ENCODE assay signal across 10 cellular contexts in the genomic region with DNA sequence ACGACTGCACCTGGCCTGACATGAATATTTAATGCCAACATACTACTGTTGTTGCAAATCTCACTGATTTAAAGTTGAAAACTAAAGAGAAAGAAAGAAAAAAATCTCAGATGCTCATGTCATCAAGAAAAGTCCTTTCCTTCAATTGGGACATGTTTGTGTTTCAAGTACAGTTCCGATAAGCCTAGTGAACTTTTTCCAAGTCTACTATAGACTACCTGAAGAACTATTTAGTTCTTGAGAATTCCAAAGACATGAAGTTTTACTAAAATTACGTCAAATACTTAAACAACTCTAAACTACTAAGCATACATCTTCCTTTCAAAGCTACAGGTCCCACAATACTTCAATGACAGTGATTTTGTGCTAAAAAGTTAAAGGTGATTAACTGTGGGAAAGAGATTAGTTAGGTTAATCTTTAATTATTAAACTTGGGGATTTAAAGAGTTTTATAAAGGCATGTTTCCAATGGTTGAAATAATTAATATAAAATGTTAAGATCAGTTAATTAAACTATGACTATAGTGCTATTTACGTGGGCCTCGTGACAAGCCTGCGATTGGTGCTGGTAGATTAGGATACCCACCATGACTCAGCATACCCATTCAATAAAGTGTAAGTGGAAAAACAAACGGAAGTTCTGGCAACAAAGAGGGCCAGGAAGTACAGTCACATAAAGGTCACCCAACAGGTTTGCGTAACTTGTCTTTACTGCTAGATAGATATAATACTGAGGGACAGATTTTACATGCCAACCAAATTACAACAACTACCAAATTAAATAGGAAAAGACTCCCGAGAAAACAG. TPM values are rescaled to one million over a fixed set of nuclear protein-coding genes. Genes with fewer than 3 reads are reported as not detected.
A peak's percentile ranks its signal among the peaks of the same experiment; 100 is the strongest.
DNase-seq lines count a peak whose midpoint lies in the region; TF ChIP-seq lines count a peak whose summit lies in the region.
"Had no signal": no experiment of that assay in that cellular context is flagged by ENCODE, and none has a peak within 500 bp of the region (broad histone marks: within the 10 kb centered on the region; RNA-seq: fewer than 3 reads in every experiment).

No MANE protein-coding gene starts in this region.

- H3K4me3 Mint-ChIP-seq in activated CD4-positive, alpha-beta T cell treated with anti-CD3 and anti-CD28 coated beads, Interleukin-2, amount 10 ng/mL, durations not matched to agents 24 days and 14 days, result no peak overlapping the region
- H3K4me3 Mint-ChIP-seq: B cell had no signal

- peaks cover 9% of the 10 kb centered on the region for H3K36me3 ChIP-seq in suprapubic skin
- H3K36me3 ChIP-seq in esophagus muscularis mucosa, result peaks cover 0 to 61% (median 26%) of the 10 kb centered on the region in 4 donors

- no peak overlapping the region for H3K27ac Mint-ChIP-seq in activated CD4-positive, alpha-beta T cell treated with anti-CD3 and anti-CD28 coated beads, Interleukin-2, amount 10 ng/mL, durations not matched to agents 24 days and 14 days
- H3K27ac Mint-ChIP-seq: B cell had no signal

- 54% methylated on average over 9 of the region's 9 CpGs for WGBS in suprapubic skin
- WGBS in esophagus muscularis mucosa, result 65% methylated on average over 9 of the region's 9 CpGs

- H3K27ac ChIP-seq in suprapubic skin (peak overlapping the region; percentile 24), esophagus muscularis mucosa (replicated peaks in 1 of 4) (no peak overlapping the region)

- TF ChIP-seq EP300 in suprapubic skin (IDR thresholded peaks at IDR 0.05) (no peak), esophagus muscularis mucosa (IDR thresholded peaks at IDR 0.05) (no peak)

- peaks cover 2% of the 10 kb centered on the region for H3K4me1 Mint-ChIP-seq in activated CD4-positive, alpha-beta T cell treated with anti-CD3 and anti-CD28 coated beads, Interleukin-2, amount 10 ng/mL, durations not matched to agents 24 days and 14 days
- H3K4me1 Mint-ChIP-seq: B cell had no signal

- TF ChIP-seq POLR2A in suprapubic skin (IDR thresholded peaks at IDR 0.05) (no peak), esophagus muscularis mucosa (IDR thresholded peaks at IDR 0.05; ENCODE audit: low read depth) (no peak)

- H3K9me3 Mint-ChIP-seq in activated CD4-positive, alpha-beta T cell treated with anti-CD3 and anti-CD28 coated beads, Interleukin-2, amount 10 ng/mL, durations not matched to agents 24 days and 14 days, result no peaks in the 10 kb centered on the region

- peak; percentile 8 for DNase-seq in activated CD4-positive, alpha-beta T cell treated with anti-CD3 and anti-CD28 coated beads for 48 hours
- no peak for DNase-seq in activated CD4-positive, alpha-beta T cell treated with anti-CD3 and anti-CD28 coated beads, Interleukin-2, amount 10 ng/mL, durations not matched to agents 24 days and 14 days
- DNase-seq in SIG-M5 treated with dmso at 0.1 percent for 504 hours (lab: John Stamatoyannopoulos, UW; ENCODE audit: unreplicated experiment) (peak; percentile 88), fibroblast of the aortic adventitia (ENCODE audit: low read depth) (peak; percentile 89), suprapubic skin (ENCODE audit: low spot score in 2 of 2) (no peak), esophagus muscularis mucosa (ENCODE audit: extremely low spot score) (no peak), putamen (ENCODE audit: low spot score) (no peak), ecto neural progenitor cell (ENCODE audit: low spot score) (no peak)
- DNase-seq: activated naive CD4-positive, alpha-beta T cell treated with anti-CD3 and anti-CD28 coated beads, Interleukin-2, amount 50 U/mL, for 16 hours had no signal

- TF ChIP-seq CTCF in fibroblast of the aortic adventitia (IDR thresholded peaks at IDR 0.05; ENCODE audit: insufficient read depth, low read length) (no peak), suprapubic skin (IDR thresholded peaks at IDR 0.05) (no peak), esophagus muscularis mucosa (IDR thresholded peaks at IDR 0.05) (no peak)

- no peaks in the 10 kb centered on the region for H3K36me3 Mint-ChIP-seq in activated CD4-positive, alpha-beta T cell treated with anti-CD3 and anti-CD28 coated beads, Interleukin-2, amount 10 ng/mL, durations not matched to agents 24 days and 14 days (ENCODE audit: low read depth)

- peaks cover 5% of the 10 kb centered on the region for H3K27me3 Mint-ChIP-seq in activated CD4-positive, alpha-beta T cell treated with anti-CD3 and anti-CD28 coated beads, Interleukin-2, amount 10 ng/mL, durations not matched to agents 24 days and 14 days

- H3K4me1 ChIP-seq in suprapubic skin (peaks cover 9% of the 10 kb centered on the region), esophagus muscularis mucosa (peaks cover 0 to 9% (median 3%) of the 10 kb centered on the region in 4 donors)

- H3K27me3 ChIP-seq in suprapubic skin (no peaks in the 10 kb centered on the region), esophagus muscularis mucosa (no peaks in the 10 kb centered on the region)

- H3K9me3 ChIP-seq in suprapubic skin (no peaks in the 10 kb centered on the region), esophagus muscularis mucosa (no peaks in the 10 kb centered on the region)

- H3K4me3 ChIP-seq in fibroblast of the aortic adventitia (ENCODE audit: low read depth, low read length), result no peak overlapping the region
- H3K4me3 ChIP-seq in suprapubic skin, result no peak overlapping the region
- no peak overlapping the region for H3K4me3 ChIP-seq in esophagus muscularis mucosa

- intact Hi-C loops in activated CD4-positive, alpha-beta T cell treated with anti-CD3 and anti-CD28 coated beads, Interleukin-2, amount 10 ng/mL, durations not matched to agents 24 days and 14 days (cut with micrococcal nuclease), result no loop called here
- intact Hi-C loops in esophagus muscularis mucosa (cut with DNase I), result no loop called here

RNA-seq across cellular contexts. Expression of a gene that starts 55.5 kb away (rescaled TPM):
- 0.14 and 0.50 TPM in 2 replicates for total RNA-seq in activated CD4-positive, alpha-beta T cell treated with anti-CD3 and anti-CD28 coated beads, Interleukin-2, amount 10 ng/mL, durations not matched to agents 24 days and 14 days
- total RNA-seq in fibroblast of the aortic adventitia (ENCODE audit: low replicate concordance) (137 and 145 TPM in 2 replicates), suprapubic skin (100 to 1,000 TPM in 3 of 4 donors, 10 to 100 TPM in 1; 92.7 to 152 (median 110) TPM), esophagus muscularis mucosa (100 to 1,000 TPM; 133 to 203 (median 159) TPM)
- total RNA-seq: B cell had no signal

RNA-seq across cellular contexts. Expression of a gene that starts 55.9 kb away (rescaled TPM):
- 0.26 TPM in 2 replicates for total RNA-seq in activated CD4-positive, alpha-beta T cell treated with anti-CD3 and anti-CD28 coated beads, Interleukin-2, amount 10 ng/mL, durations not matched to agents 24 days and 14 days
- total RNA-seq in fibroblast of the aortic adventitia (ENCODE audit: low replicate concordance) (9.3 and 14.6 TPM in 2 replicates), suprapubic skin (10 to 100 TPM; 42.8 to 59.7 (median 57.1) TPM), esophagus muscularis mucosa (10 to 100 TPM; 24.1 to 56.8 (median 43.3) TPM)

Comparison
In these comparisons a context has a peak if more than half of its experiments do, and no peak if none do; other contexts are left out.
1. DNase-seq: peak in activated CD4-positive, alpha-beta T cell treated with anti-CD3 and anti-CD28 coated beads for 48 hours (single experiment), SIG-M5 treated with dmso at 0.1 percent for 504 hours (single experiment) and fibroblast of the aortic adventitia (single experiment); none in activated CD4-positive, alpha-beta T cell treated with anti-CD3 and anti-CD28 coated beads, Interleukin-2, amount 10 ng/mL, durations not matched to agents 24 days and 14 days (single experiment), suprapubic skin (0 of 2), esophagus muscularis mucosa (single experiment), putamen (single experiment) and ecto neural progenitor cell (single experiment).
2. RNA of a gene that starts 55.5 kb away (total RNA-seq): 133 to 203 TPM in esophagus muscularis mucosa, 137 to 145 TPM in fibroblast of the aortic adventitia and 92.7 to 152 TPM in suprapubic skin; 0.14 to 0.50 TPM in activated CD4-positive, alpha-beta T cell treated with anti-CD3 and anti-CD28 coated beads, Interleukin-2, amount 10 ng/mL, durations not matched to agents 24 days and 14 days; every median in the first group is over 10 times any median in the second.